27 cellular contexts compared by ENCODE assay signal in the genomic region with DNA sequence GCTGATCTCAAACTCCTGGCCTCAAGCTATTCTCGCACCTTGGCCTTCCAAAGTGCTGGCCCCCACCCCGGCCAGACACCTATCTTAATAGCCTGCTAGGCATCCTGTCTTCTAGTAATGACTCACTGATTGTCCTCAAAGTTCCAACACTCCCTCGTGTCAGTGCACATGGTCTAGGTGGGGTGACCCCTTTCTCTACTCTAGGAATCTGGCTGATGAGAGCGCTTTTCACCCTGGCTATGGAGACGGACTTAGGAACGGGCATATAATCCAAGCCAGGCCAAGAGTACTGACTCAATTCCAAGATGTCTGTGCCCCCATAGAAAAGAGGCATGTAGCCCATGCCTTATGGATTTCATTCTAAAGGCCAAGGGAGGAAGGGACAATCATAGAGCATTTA.
DNase-seq lines count a peak whose midpoint lies in the region; ATAC-seq, FAIRE-seq and TF ChIP-seq lines count a peak whose summit lies in the region.
"Had no signal": no experiment of that assay in that cellular context is flagged by ENCODE, and none has a peak within 500 bp of the region (broad histone marks: within the 10 kb centered on the region; RNA-seq: fewer than 3 reads in every experiment).

No MANE protein-coding gene starts in this region.

- no peaks in the 10 kb centered on the region for H3K79me2 ChIP-seq in K562 (ENCODE audit: control insufficient read depth, insufficient read depth, low read length)

- CTCF ChIA-PET in K562 (lab: Yijun Ruan, JAX; ENCODE audit: low intra/inter-chr PET ratio), result no interaction called here
- CTCF ChIA-PET in activated CD8-positive, alpha-beta T cell treated with anti-CD3 and anti-CD28 coated beads for 36 hours (lab: Charles Lee), result no interaction called here

- H4K20me1 ChIP-seq in K562 (replicated peaks; ENCODE audit: control insufficient read depth, insufficient read depth, low read length), result no peaks in the 10 kb centered on the region
- H4K20me1 ChIP-seq: BLaER1 had no signal

- 56% methylated on average over 6 of the region's 6 CpGs for WGBS in K562 (ENCODE audit: insufficient coverage, low coverage, missing lambda C conversion rate)

- no peaks in the 10 kb centered on the region for H3K9me3 Mint-ChIP-seq in activated CD8-positive, alpha-beta T cell treated with anti-CD3 and anti-CD28 coated beads for 36 hours
- H3K9me3 Mint-ChIP-seq: CD14-positive monocyte; CD8-positive, alpha-beta memory T cell had no signal

- POLR2A ChIA-PET in K562 (lab: Yijun Ruan, JAX), result no interaction called here
- POLR2A ChIA-PET in activated CD8-positive, alpha-beta T cell treated with anti-CD3 and anti-CD28 coated beads for 36 hours (lab: Charles Lee), result no interaction called here

- H3K9me3 ChIP-seq in right atrium auricular region (no peaks in the 10 kb centered on the region), K562 (replicated peaks; ENCODE audit: control insufficient read depth, insufficient read depth, low read depth, low read length) (no peaks in the 10 kb centered on the region), colonic mucosa (no peaks in the 10 kb centered on the region)
- H3K9me3 ChIP-seq: BE2C, BLaER1 had no signal

- H3K9ac ChIP-seq in K562 (ENCODE audit: insufficient read depth in 1 of 2, low read depth in 2 of 2, low read length in 2 of 2), result no peak overlapping the region
- no peak overlapping the region for H3K9ac ChIP-seq in colonic mucosa (ENCODE audit: low read depth in 2 of 2, low read length in 2 of 2)
- H3K9ac ChIP-seq: BLaER1 had no signal

- FAIRE-seq in K562 (lab: Jason Lieb, UNC), result no peak
- FAIRE-seq: A204.1, GM12878, GM12892, GM18507 had no signal

- TF ChIP-seq EP300 in K562 (IDR thresholded peaks at IDR 0.05; ENCODE audit: low read length), result no peak

- H3K27me3 Mint-ChIP-seq in activated CD8-positive, alpha-beta T cell treated with anti-CD3 and anti-CD28 coated beads for 36 hours, result peaks cover 13% of the 10 kb centered on the region

- intact Hi-C loops in Right ventricle myocardium inferior (cut with DNase I), result no loop called here
- intact Hi-C loops in K562 (cut with micrococcal nuclease), result no loop called here
- intact Hi-C loops in colonic mucosa (cut with DNase I), result no loop called here
- intact Hi-C loops in activated CD8-positive, alpha-beta T cell treated with anti-CD3 and anti-CD28 coated beads for 36 hours (cut with micrococcal nuclease), result no loop called here

- H3K4me3 Mint-ChIP-seq in activated CD8-positive, alpha-beta T cell treated with anti-CD3 and anti-CD28 coated beads for 36 hours, result no peak overlapping the region
- H3K4me3 Mint-ChIP-seq: CD14-positive monocyte; CD4-positive, alpha-beta memory T cell; CD4-positive, CD25-positive, alpha-beta regulatory T cell; CD8-positive, alpha-beta memory T cell had no signal

- no peaks in the 10 kb centered on the region for H3K4me1 ChIP-seq in right atrium auricular region
- H3K4me1 ChIP-seq in K562 (replicated peaks in 1 of 2; ENCODE audit: control insufficient read depth in 2 of 2, insufficient read depth in 2 of 2, low read length in 2 of 2), result peaks cover 0 to 4% of the 10 kb centered on the region in 2 experiments; a peak in 1 of 5 replicates
- no peaks in the 10 kb centered on the region for H3K4me1 ChIP-seq in colonic mucosa
- H3K4me1 ChIP-seq: BE2C had no signal

- H3K4me3 ChIP-seq in right atrium auricular region (no peak overlapping the region), K562 (no peak overlapping the region), colonic mucosa (no peak overlapping the region)
- H3K4me3 ChIP-seq: BLaER1, GM12878 had no signal

- H3K27ac ChIP-seq in right atrium auricular region, result no peak overlapping the region
- no peak overlapping the region for H3K27ac ChIP-seq in K562 (ENCODE audit: extremely low read depth, low read depth, low read length)
- H3K27ac ChIP-seq in colonic mucosa, result no peak overlapping the region
- H3K27ac ChIP-seq: BLaER1 had no signal

- no peaks in the 10 kb centered on the region for H3K9me1 ChIP-seq in K562 (ENCODE audit: control insufficient read depth, insufficient read depth, low read length)

- no peak overlapping the region for H2AFZ ChIP-seq in K562 (ENCODE audit: low read depth, low read length)

- no peak for ATAC-seq in Right ventricle myocardium inferior
- ATAC-seq in K562, result no peak
- no peak for ATAC-seq in activated CD8-positive, alpha-beta T cell treated with anti-CD3 and anti-CD28 coated beads for 36 hours
- ATAC-seq: GM12878 had no signal

- no peaks in the 10 kb centered on the region for H3K4me1 Mint-ChIP-seq in activated CD8-positive, alpha-beta T cell treated with anti-CD3 and anti-CD28 coated beads for 36 hours (ENCODE audit: low read depth)
- H3K4me1 Mint-ChIP-seq: CD4-positive, CD25-positive, alpha-beta regulatory T cell; CD8-positive, alpha-beta memory T cell had no signal

- no peak for TF ChIP-seq RAD21 in K562 (CRISPR knock-in tag; conservative IDR thresholded peaks at IDR 0.05 in 1 of 2, IDR thresholded peaks at IDR 0.05 in 1 of 2)

- H3K4me2 ChIP-seq in K562 (ENCODE audit: insufficient read depth, low read length), result no peak overlapping the region
- H3K4me2 ChIP-seq: BLaER1 had no signal

- H3K27ac Mint-ChIP-seq in activated CD8-positive, alpha-beta T cell treated with anti-CD3 and anti-CD28 coated beads for 36 hours, result no peak overlapping the region
- H3K27ac Mint-ChIP-seq: CD14-positive monocyte; CD4-positive, alpha-beta memory T cell had no signal

- no peak for TF ChIP-seq POLR2A in K562 (conservative IDR thresholded peaks at IDR 0.05)

- no TSS peak for BruUV-seq in K562 (replicated peaks; lab: Mats Ljungman, UMichigan)

- no peaks in the 10 kb centered on the region for H3K36me3 ChIP-seq in right atrium auricular region
- no peaks in the 10 kb centered on the region for H3K36me3 ChIP-seq in K562 (ENCODE audit: control insufficient read depth, insufficient read depth, low read length)
- H3K36me3 ChIP-seq in colonic mucosa, result no peaks in the 10 kb centered on the region
- H3K36me3 ChIP-seq: BE2C, BLaER1 had no signal

- H3K36me3 Mint-ChIP-seq in activated CD8-positive, alpha-beta T cell treated with anti-CD3 and anti-CD28 coated beads for 36 hours (ENCODE audit: low read depth), result no peaks in the 10 kb centered on the region
- H3K36me3 Mint-ChIP-seq: CD14-positive monocyte; CD4-positive, alpha-beta memory T cell; CD4-positive, CD25-positive, alpha-beta regulatory T cell; CD8-positive, alpha-beta memory T cell had no signal

- no peaks in the 10 kb centered on the region for H3K27me3 ChIP-seq in right atrium auricular region
- H3K27me3 ChIP-seq in K562 (ENCODE audit: control insufficient read depth in 2 of 2, insufficient read depth in 2 of 2, low read length in 2 of 2), result no peaks in the 10 kb centered on the region
- no peaks in the 10 kb centered on the region for H3K27me3 ChIP-seq in colonic mucosa
- H3K27me3 ChIP-seq: BE2C, BLaER1 had no signal

- in situ Hi-C loops in K562 (cut with MboI), result no loop called here

- TF ChIP-seq CTCF in right atrium auricular region (IDR thresholded peaks at IDR 0.05) (no peak), K562 (IDR thresholded peaks at IDR 0.05 in 2 of 3, conservative IDR thresholded peaks at IDR 0.05 in 1 of 3; ENCODE audit: insufficient read depth in 2 of 3, low read depth in 1 of 3, low read length in 3 of 3) (no peak), colonic mucosa (IDR thresholded peaks at IDR 0.05) (no peak)
- TF ChIP-seq CTCF in activated CD8-positive, alpha-beta T cell treated with anti-CD3 and anti-CD28 coated beads for 36 hours (IDR thresholded peaks at IDR 0.05), result no peak

- peak; percentile 42 for DNase-seq in right atrium auricular region (ENCODE audit: low spot score)
- DNase-seq in Right ventricle myocardium inferior (ENCODE audit: missing footprints), result no peak
- no peak for DNase-seq in K562 (ENCODE audit: extremely low read depth in 1 of 4, low spot score in 3 of 4)
- peak; percentile 28 for DNase-seq in islet precursor cell
- DNase-seq in colonic mucosa, result no peak
- no peak for DNase-seq in activated CD8-positive, alpha-beta T cell treated with anti-CD3 and anti-CD28 coated beads for 36 hours
- DNase-seq: 8988T; ACHN; BE2C; C1 segment of cervical spinal cord; CD4-positive, alpha-beta memory T cell; CD4-positive, CD25-positive, alpha-beta regulatory T cell; CD8-positive, alpha-beta memory T cell; COR-L47; DMS 273 treated with DMSO at 0.1 percent for 48 hours; DMS153; DMS53; DMS79; DND-41; EL; GDM1 had no signal

TF ChIP-seq in K562, 482 proteins besides CTCF, POLR2A, EP300 and RAD21 (continues in another document):
- no peak for TF ChIP-seq STAT5B (CRISPR knock-in tag; IDR thresholded peaks at IDR 0.05)
- TF ChIP-seq, protein P1, sequence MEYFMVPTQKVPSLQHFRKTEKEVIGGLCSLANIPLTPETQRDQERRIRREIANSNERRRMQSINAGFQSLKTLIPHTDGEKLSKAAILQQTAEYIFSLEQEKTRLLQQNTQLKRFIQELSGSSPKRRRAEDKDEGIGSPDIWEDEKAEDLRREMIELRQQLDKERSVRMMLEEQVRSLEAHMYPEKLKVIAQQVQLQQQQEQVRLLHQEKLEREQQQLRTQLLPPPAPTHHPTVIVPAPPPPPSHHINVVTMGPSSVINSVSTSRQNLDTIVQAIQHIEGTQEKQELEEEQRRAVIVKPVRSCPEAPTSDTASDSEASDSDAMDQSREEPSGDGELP (CRISPR knock-in tag; IDR thresholded peaks at IDR 0.05; ENCODE audit: borderline replicate concordance), result no peak
- peak; percentile 42; the same call in 1 of the 2 replicates for TF ChIP-seq L3MBTL2 (IDR thresholded peaks at IDR 0.05)
- TF ChIP-seq GABPB2 (CRISPR knock-in tag; conservative IDR thresholded peaks at IDR 0.05), result no peak
- no peak for TF ChIP-seq BDP1 (IDR thresholded peaks at IDR 0.05; ENCODE audit: insufficient read depth, insufficient read length)

Comparison
In these comparisons a context has a peak if more than half of its experiments do, and no peak if none do; other contexts are left out.
1. DNase-seq: peak in right atrium auricular region (single experiment) and islet precursor cell (single experiment); none in Right ventricle myocardium inferior (single experiment), K562 (0 of 4), colonic mucosa (single experiment) and activated CD8-positive, alpha-beta T cell treated with anti-CD3 and anti-CD28 coated beads for 36 hours (single experiment).